In the genomic region with DNA sequence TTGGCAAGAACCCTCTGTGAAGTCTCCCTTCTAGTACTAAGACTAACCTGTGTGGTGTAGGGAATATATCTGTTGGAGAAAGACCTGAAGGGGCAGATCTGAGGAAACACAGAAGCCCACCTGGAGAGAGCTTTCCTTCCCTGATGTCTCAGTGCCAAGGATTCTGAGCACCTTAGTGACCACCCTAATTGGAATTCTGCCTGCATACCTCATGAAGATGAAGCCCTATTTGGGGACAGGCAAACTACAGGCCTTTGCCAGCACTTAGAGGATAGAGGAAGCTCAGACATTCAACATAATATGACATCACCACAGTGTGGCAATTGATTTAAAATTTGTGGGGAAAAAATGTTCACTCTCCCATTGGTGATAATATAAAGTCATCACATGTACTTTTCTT, we compare ENCODE assay signal across 31 cellular contexts.
"Had no signal": no experiment of that assay in that cellular context is flagged by ENCODE, and none has a peak within 500 bp of the region (broad histone marks: within the 10 kb centered on the region; RNA-seq: fewer than 3 reads in every experiment).

No MANE protein-coding gene starts in this region.

- H3K27ac Mint-ChIP-seq: activated B cell treated with CpG ODN at 0.5 μM for 24 hours; activated CD8-positive, alpha-beta T cell treated with anti-CD3 and anti-CD28 coated beads for 36 hours; activated naive CD4-positive, alpha-beta T cell treated with anti-CD3 and anti-CD28 coated beads, Interleukin-2, amount 50 U/mL, for 24 hours; activated naive CD8-positive, alpha-beta T cell treated with anti-CD3 and anti-CD28 coated beads for 36 hours; activated naive CD8-positive, alpha-beta T cell treated with anti-CD3 and anti-CD28 coated beads, Interleukin-2, amount 50 U/mL, for 24 hours; activated T-helper 17 cell treated with anti-CD3 and anti-CD28 coated beads, Interleukin-2, amount 50 U/mL, for 72 hours; brain had no signal

- H3K27ac ChIP-seq: adrenal gland, ascending aorta, breast epithelium, cardiac muscle cell, colonic mucosa, esophagus muscularis mucosa, foreskin keratinocyte, gastroesophageal sphincter had no signal

- H3K4me1 Mint-ChIP-seq: activated B cell treated with CpG ODN at 0.5 μM for 24 hours; activated naive CD4-positive, alpha-beta T cell treated with anti-CD3 and anti-CD28 coated beads, Interleukin-2, amount 50 U/mL, for 24 hours; activated naive CD8-positive, alpha-beta T cell treated with anti-CD3 and anti-CD28 coated beads for 36 hours; activated naive CD8-positive, alpha-beta T cell treated with anti-CD3 and anti-CD28 coated beads, Interleukin-2, amount 50 U/mL, for 24 hours; activated T-helper 17 cell treated with anti-CD3 and anti-CD28 coated beads, Interleukin-2, amount 50 U/mL, for 72 hours; brain had no signal

- H3K9me3 Mint-ChIP-seq: activated B cell treated with CpG ODN at 0.5 μM for 24 hours; activated CD8-positive, alpha-beta T cell treated with anti-CD3 and anti-CD28 coated beads for 36 hours; activated naive CD4-positive, alpha-beta T cell treated with anti-CD3 and anti-CD28 coated beads, Interleukin-2, amount 50 U/mL, for 24 hours; activated naive CD8-positive, alpha-beta T cell treated with anti-CD3 and anti-CD28 coated beads for 36 hours; activated naive CD8-positive, alpha-beta T cell treated with anti-CD3 and anti-CD28 coated beads, Interleukin-2, amount 50 U/mL, for 24 hours; activated T-cell treated with anti-CD3 and anti-CD28 coated beads, Interleukin-2, amount 50 U/mL, for 4 hours; activated T-helper 17 cell treated with anti-CD3 and anti-CD28 coated beads, Interleukin-2, amount 50 U/mL, for 72 hours had no signal

- ATAC-seq: activated CD4-positive, CD25-positive, alpha-beta regulatory T cell treated with anti-CD3 and anti-CD28 coated beads, Interleukin-2, amount 50 U/mL, for 24 hours; activated CD8-positive, alpha-beta T cell treated with anti-CD3 and anti-CD28 coated beads for 36 hours; activated naive CD8-positive, alpha-beta T cell treated with anti-CD3 and anti-CD28 coated beads, Interleukin-2, amount 50 U/mL, for 24 hours; activated T-cell treated with anti-CD3 and anti-CD28 coated beads, Interleukin-2, amount 50 U/mL, for 4 hours; activated T-helper 17 cell treated with anti-CD3 and anti-CD28 coated beads, Interleukin-2, amount 50 U/mL, for 72 hours; foreskin keratinocyte; gastroesophageal sphincter had no signal

- H3K36me3 ChIP-seq: adrenal gland, ascending aorta, breast epithelium, cardiac muscle cell, colonic mucosa, esophagus muscularis mucosa, gastroesophageal sphincter, heart right ventricle had no signal

- H3K27me3 Mint-ChIP-seq: activated B cell treated with CpG ODN at 0.5 μM for 24 hours; activated naive CD8-positive, alpha-beta T cell treated with anti-CD3 and anti-CD28 coated beads for 36 hours; activated naive CD8-positive, alpha-beta T cell treated with anti-CD3 and anti-CD28 coated beads, Interleukin-2, amount 50 U/mL, for 24 hours had no signal

- H3K9me3 ChIP-seq: adrenal gland, ascending aorta, breast epithelium, colonic mucosa, esophagus muscularis mucosa, gastroesophageal sphincter, heart right ventricle had no signal

- DNase-seq: activated B cell treated with CpG ODN at 0.5 μM for 24 hours; activated CD4-positive, alpha-beta T cell treated with anti-CD3 and anti-CD28 coated beads for 48 hours; activated CD4-positive, alpha-beta T cell treated with anti-CD3 and anti-CD28 coated beads, Interleukin-2, amount 50 U/mL, for 1 hour; activated CD4-positive, alpha-beta T cell treated with anti-CD3 and anti-CD28 coated beads, Interleukin-2, amount 50 U/mL, for 48 hours; activated CD8-positive, alpha-beta memory T cell treated with anti-CD3 and anti-CD28 coated beads for 24 hours; activated CD8-positive, alpha-beta T cell treated with anti-CD3 and anti-CD28 coated beads for 36 hours; activated effector memory CD4-positive, alpha-beta T cell treated with Interleukin-2 at 50 U/mL for 16 hours; activated gamma-delta T cell treated with Interleukin-2 at 50 U/mL for 16 hours; activated naive CD4-positive, alpha-beta T cell treated with Interleukin-2 at 50 U/mL for 16 hours; activated naive CD8-positive, alpha-beta T cell treated with anti-CD3 and anti-CD28 coated beads for 36 hours; activated naive CD8-positive, alpha-beta T cell treated with anti-CD3 and anti-CD28 coated beads, Interleukin-2, amount 50 U/mL, for 24 hours; activated T-cell treated with anti-CD3 and anti-CD28 coated beads, Interleukin-2, amount 50 U/mL, for 4 hours; adrenal gland; amygdala; central memory CD4-positive, alpha-beta T cell; cerebellar nuclear complex; colonic mucosa; effector CD8-positive, alpha-beta T cell; erythroblast; foreskin keratinocyte; heart right ventricle; T-helper 2 cell had no signal

- H3K4me3 Mint-ChIP-seq: activated B cell treated with CpG ODN at 0.5 μM for 24 hours; activated CD8-positive, alpha-beta T cell treated with anti-CD3 and anti-CD28 coated beads for 36 hours; activated naive CD4-positive, alpha-beta T cell treated with anti-CD3 and anti-CD28 coated beads, Interleukin-2, amount 50 U/mL, for 24 hours; activated naive CD8-positive, alpha-beta T cell treated with anti-CD3 and anti-CD28 coated beads for 36 hours; activated naive CD8-positive, alpha-beta T cell treated with anti-CD3 and anti-CD28 coated beads, Interleukin-2, amount 50 U/mL, for 24 hours; activated T-cell treated with anti-CD3 and anti-CD28 coated beads, Interleukin-2, amount 50 U/mL, for 4 hours; activated T-helper 17 cell treated with anti-CD3 and anti-CD28 coated beads, Interleukin-2, amount 50 U/mL, for 72 hours; brain had no signal

- H3K4me1 ChIP-seq: adrenal gland, ascending aorta, breast epithelium, colonic mucosa, esophagus muscularis mucosa, foreskin keratinocyte, gastroesophageal sphincter had no signal

- H3K4me3 ChIP-seq: adrenal gland, ascending aorta, breast epithelium, cardiac muscle cell, colonic mucosa, esophagus muscularis mucosa, gastroesophageal sphincter, heart right ventricle had no signal

- H3K36me3 Mint-ChIP-seq: activated naive CD4-positive, alpha-beta T cell treated with anti-CD3 and anti-CD28 coated beads, Interleukin-2, amount 50 U/mL, for 24 hours; activated naive CD8-positive, alpha-beta T cell treated with anti-CD3 and anti-CD28 coated beads for 36 hours; brain had no signal

- H3K27me3 ChIP-seq: adrenal gland, ascending aorta, breast epithelium, cardiac muscle cell, colonic mucosa, esophagus muscularis mucosa, foreskin keratinocyte, gastroesophageal sphincter, heart right ventricle had no signal
